1 cellular context compared by ENCODE assay signal in the genomic region with DNA sequence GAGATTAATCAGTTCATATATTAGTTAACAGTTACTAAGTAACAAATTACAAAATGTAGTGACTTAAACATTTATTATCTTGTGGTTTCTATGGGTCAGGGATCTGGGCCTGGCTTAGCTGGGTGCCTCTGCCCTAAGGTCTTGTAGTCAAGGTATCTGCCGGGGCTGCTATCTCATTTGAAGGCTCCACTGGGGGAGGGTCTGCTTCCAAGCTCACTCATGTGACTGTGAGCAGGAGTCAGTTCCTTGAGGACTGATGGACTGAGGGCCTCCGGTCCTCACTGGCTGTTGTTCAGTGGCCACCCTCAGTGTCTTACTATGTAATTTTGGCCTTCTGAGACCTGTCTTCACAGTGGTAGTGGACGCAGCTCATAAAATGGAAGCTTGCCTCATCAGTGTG.
TF ChIP-seq lines count a peak whose summit lies in the region.

No MANE protein-coding gene starts in this region.

TF ChIP-seq in WTC11, 78 proteins besides CTCF, POLR2A, EP300 and RAD21 (continued from another document):
- TF ChIP-seq, protein P1, sequence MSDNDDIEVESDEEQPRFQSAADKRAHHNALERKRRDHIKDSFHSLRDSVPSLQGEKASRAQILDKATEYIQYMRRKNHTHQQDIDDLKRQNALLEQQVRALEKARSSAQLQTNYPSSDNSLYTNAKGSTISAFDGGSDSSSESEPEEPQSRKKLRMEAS (CRISPR knock-in tag; IDR thresholded peaks at IDR 0.05): no peak
- TF ChIP-seq HMGA2 (CRISPR knock-in tag; IDR thresholded peaks at IDR 0.05) (no peak), ZNF423 (CRISPR knock-in tag; IDR thresholded peaks at IDR 0.05) (no peak), GRHL2 (CRISPR knock-in tag; IDR thresholded peaks at IDR 0.05; ENCODE audit: insufficient replicate concordance, severe bottlenecking) (no peak), OVOL2 (CRISPR knock-in tag; IDR thresholded peaks at IDR 0.05; ENCODE audit: borderline replicate concordance) (no peak), TCF7 (CRISPR knock-in tag; IDR thresholded peaks at IDR 0.05; ENCODE audit: low read depth) (no peak), ZNF219 (CRISPR knock-in tag; IDR thresholded peaks at IDR 0.05; ENCODE audit: borderline replicate concordance) (no peak), JAZF1 (CRISPR knock-in tag; IDR thresholded peaks at IDR 0.05) (no peak), ZNF138 (CRISPR knock-in tag; conservative IDR thresholded peaks at IDR 0.05) (no peak)
- TF ChIP-seq, protein P2, sequence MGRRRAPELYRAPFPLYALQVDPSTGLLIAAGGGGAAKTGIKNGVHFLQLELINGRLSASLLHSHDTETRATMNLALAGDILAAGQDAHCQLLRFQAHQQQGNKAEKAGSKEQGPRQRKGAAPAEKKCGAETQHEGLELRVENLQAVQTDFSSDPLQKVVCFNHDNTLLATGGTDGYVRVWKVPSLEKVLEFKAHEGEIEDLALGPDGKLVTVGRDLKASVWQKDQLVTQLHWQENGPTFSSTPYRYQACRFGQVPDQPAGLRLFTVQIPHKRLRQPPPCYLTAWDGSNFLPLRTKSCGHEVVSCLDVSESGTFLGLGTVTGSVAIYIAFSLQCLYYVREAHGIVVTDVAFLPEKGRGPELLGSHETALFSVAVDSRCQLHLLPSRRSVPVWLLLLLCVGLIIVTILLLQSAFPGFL (CRISPR knock-in tag; IDR thresholded peaks at IDR 0.05; ENCODE audit: borderline replicate concordance): no peak
- TF ChIP-seq, protein P3, sequence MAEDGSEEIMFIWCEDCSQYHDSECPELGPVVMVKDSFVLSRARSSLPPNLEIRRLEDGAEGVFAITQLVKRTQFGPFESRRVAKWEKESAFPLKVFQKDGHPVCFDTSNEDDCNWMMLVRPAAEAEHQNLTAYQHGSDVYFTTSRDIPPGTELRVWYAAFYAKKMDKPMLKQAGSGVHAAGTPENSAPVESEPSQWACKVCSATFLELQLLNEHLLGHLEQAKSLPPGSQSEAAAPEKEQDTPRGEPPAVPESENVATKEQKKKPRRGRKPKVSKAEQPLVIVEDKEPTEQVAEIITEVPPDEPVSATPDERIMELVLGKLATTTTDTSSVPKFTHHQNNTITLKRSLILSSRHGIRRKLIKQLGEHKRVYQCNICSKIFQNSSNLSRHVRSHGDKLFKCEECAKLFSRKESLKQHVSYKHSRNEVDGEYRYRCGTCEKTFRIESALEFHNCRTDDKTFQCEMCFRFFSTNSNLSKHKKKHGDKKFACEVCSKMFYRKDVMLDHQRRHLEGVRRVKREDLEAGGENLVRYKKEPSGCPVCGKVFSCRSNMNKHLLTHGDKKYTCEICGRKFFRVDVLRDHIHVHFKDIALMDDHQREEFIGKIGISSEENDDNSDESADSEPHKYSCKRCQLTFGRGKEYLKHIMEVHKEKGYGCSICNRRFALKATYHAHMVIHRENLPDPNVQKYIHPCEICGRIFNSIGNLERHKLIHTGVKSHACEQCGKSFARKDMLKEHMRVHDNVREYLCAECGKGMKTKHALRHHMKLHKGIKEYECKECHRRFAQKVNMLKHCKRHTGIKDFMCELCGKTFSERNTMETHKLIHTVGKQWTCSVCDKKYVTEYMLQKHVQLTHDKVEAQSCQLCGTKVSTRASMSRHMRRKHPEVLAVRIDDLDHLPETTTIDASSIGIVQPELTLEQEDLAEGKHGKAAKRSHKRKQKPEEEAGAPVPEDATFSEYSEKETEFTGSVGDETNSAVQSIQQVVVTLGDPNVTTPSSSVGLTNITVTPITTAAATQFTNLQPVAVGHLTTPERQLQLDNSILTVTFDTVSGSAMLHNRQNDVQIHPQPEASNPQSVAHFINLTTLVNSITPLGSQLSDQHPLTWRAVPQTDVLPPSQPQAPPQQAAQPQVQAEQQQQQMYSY (CRISPR knock-in tag; IDR thresholded peaks at IDR 0.05): no peak
